8 cellular contexts compared by ENCODE assay signal in genomic region chr14:90419200-90419599, GRCh38. TPM values are rescaled to one million over a fixed set of nuclear protein-coding genes. Genes with fewer than 3 reads are reported as not detected.
A peak's percentile ranks its signal among the peaks of the same experiment; 100 is the strongest.
DNase-seq lines count a peak whose midpoint lies in the region; ATAC-seq and TF ChIP-seq lines count a peak whose summit lies in the region.

No MANE protein-coding gene starts in this region.

- no peaks in the 10 kb centered on the region for H3K36me3 ChIP-seq in BE2C

- H3K9me3 Mint-ChIP-seq in endothelial cell (ENCODE audit: unreplicated experiment) (no peaks in the 10 kb centered on the region), nephron (peaks cover 2% of the 10 kb centered on the region)
- H3K9me3 Mint-ChIP-seq in activated T-cell treated with anti-CD3 and anti-CD28 coated beads, Interleukin-2, amount 50 U/mL, for 24 hours = no peaks in the 10 kb centered on the region

- H3K36me3 Mint-ChIP-seq in endothelial cell (ENCODE audit: low read depth, unreplicated experiment) = peaks cover 7% of the 10 kb centered on the region
- H3K36me3 Mint-ChIP-seq in nephron (ENCODE audit: low read depth) = no peaks in the 10 kb centered on the region
- no peaks in the 10 kb centered on the region for H3K36me3 Mint-ChIP-seq in activated T-cell treated with anti-CD3 and anti-CD28 coated beads, Interleukin-2, amount 50 U/mL, for 24 hours (ENCODE audit: low read depth)

- peaks cover 3% of the 10 kb centered on the region; the same call in 1 of the 2 replicates for H3K4me1 ChIP-seq in BE2C

- peaks cover 7% of the 10 kb centered on the region for H3K27me3 Mint-ChIP-seq in endothelial cell (ENCODE audit: unreplicated experiment)
- H3K27me3 Mint-ChIP-seq in nephron (ENCODE audit: low read depth) = peaks cover 13% of the 10 kb centered on the region
- no peaks in the 10 kb centered on the region for H3K27me3 Mint-ChIP-seq in activated T-cell treated with anti-CD3 and anti-CD28 coated beads, Interleukin-2, amount 50 U/mL, for 24 hours

- DNase-seq in BE2C (peak; percentile 81), NCI-H226 (peak; percentile 99), endothelial cell (ENCODE audit: low spot score) (peak; percentile 27)
- no peak for DNase-seq in stimulated activated naive CD4-positive, alpha-beta T cell treated with Interleukin-2 at 50 U/mL for 16 hours (lab: John Stamatoyannopoulos, UW)
- no peak for DNase-seq in activated T-cell treated with anti-CD3 and anti-CD28 coated beads, Interleukin-2, amount 50 U/mL, for 24 hours

- no peaks in the 10 kb centered on the region for H3K9me3 ChIP-seq in BE2C

- H3K4me3 Mint-ChIP-seq in endothelial cell (ENCODE audit: unreplicated experiment) (no peak overlapping the region), nephron (no peak overlapping the region)
- no peak overlapping the region for H3K4me3 Mint-ChIP-seq in activated T-cell treated with anti-CD3 and anti-CD28 coated beads, Interleukin-2, amount 50 U/mL, for 24 hours

- ATAC-seq in HG03354 (IDR thresholded peaks at IDR 0.05; ENCODE audit: poor library complexity, severe bottlenecking, unreplicated experiment) (no peak), HG02759 (IDR thresholded peaks at IDR 0.05; ENCODE audit: unreplicated experiment) (no peak)

- H3K27ac Mint-ChIP-seq in endothelial cell (ENCODE audit: unreplicated experiment) = no peak overlapping the region
- H3K27ac Mint-ChIP-seq in nephron = peak overlapping the region in 2 of 3 experiments; percentile 69 to 89
- H3K27ac Mint-ChIP-seq in activated T-cell treated with anti-CD3 and anti-CD28 coated beads, Interleukin-2, amount 50 U/mL, for 24 hours = no peak overlapping the region

- H3K4me1 Mint-ChIP-seq in endothelial cell (ENCODE audit: unreplicated experiment) = peaks cover 19% of the 10 kb centered on the region
- H3K4me1 Mint-ChIP-seq in nephron = peaks cover 32% of the 10 kb centered on the region
- no peaks in the 10 kb centered on the region for H3K4me1 Mint-ChIP-seq in activated T-cell treated with anti-CD3 and anti-CD28 coated beads, Interleukin-2, amount 50 U/mL, for 24 hours (ENCODE audit: low read depth)

- no peak overlapping the region for H3K4me3 ChIP-seq in BE2C (ENCODE audit: low read depth, low read length)

- H3K27me3 ChIP-seq in BE2C = no peaks in the 10 kb centered on the region

- no peak for TF ChIP-seq CTCF in BE2C (IDR thresholded peaks at IDR 0.05; ENCODE audit: low read depth, low read length)
- TF ChIP-seq CTCF in endothelial cell (IDR thresholded peaks at IDR 0.05; ENCODE audit: unreplicated experiment) = no peak
- TF ChIP-seq CTCF in nephron (IDR thresholded peaks at IDR 0.05; ENCODE audit: unreplicated experiment in 3 of 3) = no peak

RNA-seq across cellular contexts. Expression of gene CALM1, which starts 22.4 kb away (rescaled TPM):
- polyA plus RNA-seq in BE2C (2012; ENCODE audit: insufficient read depth, insufficient read length, low read depth) = 274 TPM
- 634 TPM for total RNA-seq in endothelial cell (ENCODE audit: unreplicated experiment)

Comparison
In these comparisons a context has a peak if more than half of its experiments do, and no peak if none do; other contexts are left out.
1. DNase-seq: peak in BE2C (single experiment), NCI-H226 (single experiment) and endothelial cell (single experiment); none in stimulated activated naive CD4-positive, alpha-beta T cell treated with Interleukin-2 at 50 U/mL for 16 hours (single experiment) and activated T-cell treated with anti-CD3 and anti-CD28 coated beads, Interleukin-2, amount 50 U/mL, for 24 hours (single experiment).
2. H3K27ac Mint-ChIP-seq: peak in nephron (2 of 3); none in endothelial cell (single experiment) and activated T-cell treated with anti-CD3 and anti-CD28 coated beads, Interleukin-2, amount 50 U/mL, for 24 hours (single experiment).